Comparison of ENCODE assay signal across 7 cellular contexts in genomic region chr21:38883142-38883541, GRCh38.
"Had no signal": no experiment of that assay in that cellular context is flagged by ENCODE, and none has a peak within 500 bp of the region (broad histone marks: within the 10 kb centered on the region; RNA-seq: fewer than 3 reads in every experiment).

No MANE protein-coding gene starts in this region.

- H3K4me3 Mint-ChIP-seq: HFFc6 had no signal

- H3K27ac Mint-ChIP-seq: HFFc6 had no signal

- H3K27ac ChIP-seq: HL-60 had no signal

- ATAC-seq: HCT116 had no signal

- H3K9me3 ChIP-seq: HAP-1 had no signal

- H3K4me3 ChIP-seq: HAP-1 had no signal

- H3K36me3 ChIP-seq: HAP-1 had no signal

- H3K4me1 ChIP-seq: HAP-1 had no signal

- DNase-seq: GOT3, H7, HFFc6, IMR-90 had no signal
